Comparison of ENCODE assay signal across 1 cellular context in the genomic region with DNA sequence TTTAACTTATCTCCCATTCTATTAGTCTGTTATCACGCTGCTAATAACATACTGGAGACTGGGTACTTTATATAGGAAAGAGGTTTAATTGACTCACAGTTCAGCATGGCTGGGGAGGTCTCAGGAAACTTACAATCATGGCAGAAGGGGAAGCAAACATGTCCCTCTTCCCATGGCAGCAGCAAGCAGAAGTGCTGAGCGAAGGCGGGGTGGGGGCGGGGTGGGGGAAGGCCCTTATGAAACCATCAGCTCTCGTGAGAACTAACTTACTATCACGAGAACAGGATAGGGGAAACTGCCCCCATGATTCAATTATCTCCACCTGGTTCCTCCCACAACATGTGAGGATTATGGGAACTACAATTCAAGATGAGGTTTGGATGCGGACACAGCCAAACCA.
TF ChIP-seq lines count a peak whose summit lies in the region.

No MANE protein-coding gene starts in this region.

TF ChIP-seq in K562, 482 proteins besides CTCF, POLR2A, EP300 and RAD21 (continued from another document):
- TF ChIP-seq, protein P1, sequence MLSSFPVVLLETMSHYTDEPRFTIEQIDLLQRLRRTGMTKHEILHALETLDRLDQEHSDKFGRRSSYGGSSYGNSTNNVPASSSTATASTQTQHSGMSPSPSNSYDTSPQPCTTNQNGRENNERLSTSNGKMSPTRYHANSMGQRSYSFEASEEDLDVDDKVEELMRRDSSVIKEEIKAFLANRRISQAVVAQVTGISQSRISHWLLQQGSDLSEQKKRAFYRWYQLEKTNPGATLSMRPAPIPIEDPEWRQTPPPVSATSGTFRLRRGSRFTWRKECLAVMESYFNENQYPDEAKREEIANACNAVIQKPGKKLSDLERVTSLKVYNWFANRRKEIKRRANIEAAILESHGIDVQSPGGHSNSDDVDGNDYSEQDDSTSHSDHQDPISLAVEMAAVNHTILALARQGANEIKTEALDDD (IDR thresholded peaks at IDR 0.05): peak; percentile 24; the same call in 1 of the 2 replicates
- peak; percentile 81 for TF ChIP-seq CHD2 (IDR thresholded peaks at IDR 0.05; ENCODE audit: low read depth, low read length)
